ENCODE assay signal across 1 cellular context in the genomic region with DNA sequence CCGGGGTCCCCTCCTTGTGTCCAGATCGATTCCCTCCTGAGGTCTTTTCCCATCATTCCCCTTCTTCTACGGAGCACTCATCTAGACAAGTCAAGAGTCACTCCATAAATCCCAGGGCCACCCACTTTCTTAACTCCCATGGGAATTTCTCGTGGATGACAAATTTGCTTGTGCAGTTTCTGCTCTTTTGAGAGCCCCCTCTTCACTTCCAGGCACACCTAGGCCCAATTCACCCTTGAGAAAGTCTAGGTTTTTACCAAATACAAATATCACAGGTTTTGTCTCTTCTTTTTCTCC.
TF ChIP-seq lines count a peak whose summit lies in the region.

No MANE protein-coding gene starts in this region.

TF ChIP-seq in GM12878, 131 proteins besides CTCF, POLR2A, EP300 and RAD21:
- TF ChIP-seq SREBF1 (IDR thresholded peaks at IDR 0.05; ENCODE audit: low read length) (no peak), POLR2AphosphoS2 (IDR thresholded peaks at IDR 0.05; ENCODE audit: low read depth, low read length) (no peak), HDAC2 (IDR thresholded peaks at IDR 0.05) (peak; percentile 20; the same call in 1 of the 2 replicates), ZSCAN29 (IDR thresholded peaks at IDR 0.05) (no peak), MEF2B (IDR thresholded peaks at IDR 0.05; ENCODE audit: partially characterized antibody, poor library complexity, severe bottlenecking) (peak; percentile 85), YY1 (IDR thresholded peaks at IDR 0.05; ENCODE audit: low read depth, low read length) (no peak), RB1 (IDR thresholded peaks at IDR 0.05; ENCODE audit: borderline replicate concordance) (no peak), JUND (IDR thresholded peaks at IDR 0.05; ENCODE audit: low read depth, low read length) (no peak), FOXK2 (IDR thresholded peaks at IDR 0.05) (no peak), SMAD1 (IDR thresholded peaks at IDR 0.05; ENCODE audit: low read depth, partially characterized antibody) (no peak), SUPT20H (IDR thresholded peaks at IDR 0.05; ENCODE audit: borderline replicate concordance, control insufficient read depth, low read depth, low read length) (no peak), SUZ12 (IDR thresholded peaks at IDR 0.05; ENCODE audit: unreplicated experiment) (no peak), GATAD2B (conservative IDR thresholded peaks at IDR 0.05; ENCODE audit: low read depth) (no peak), TARDBP (IDR thresholded peaks at IDR 0.05; ENCODE audit: borderline replicate concordance) (no peak), CHD4 (IDR thresholded peaks at IDR 0.05) (no peak), RUNX3 (IDR thresholded peaks at IDR 0.05; ENCODE audit: low read length) (0 out of 2 replicates have a peak, but pooled peaks have one; percentile 1), YBX1 (IDR thresholded peaks at IDR 0.05) (no peak)
- TF ChIP-seq, protein P1, sequence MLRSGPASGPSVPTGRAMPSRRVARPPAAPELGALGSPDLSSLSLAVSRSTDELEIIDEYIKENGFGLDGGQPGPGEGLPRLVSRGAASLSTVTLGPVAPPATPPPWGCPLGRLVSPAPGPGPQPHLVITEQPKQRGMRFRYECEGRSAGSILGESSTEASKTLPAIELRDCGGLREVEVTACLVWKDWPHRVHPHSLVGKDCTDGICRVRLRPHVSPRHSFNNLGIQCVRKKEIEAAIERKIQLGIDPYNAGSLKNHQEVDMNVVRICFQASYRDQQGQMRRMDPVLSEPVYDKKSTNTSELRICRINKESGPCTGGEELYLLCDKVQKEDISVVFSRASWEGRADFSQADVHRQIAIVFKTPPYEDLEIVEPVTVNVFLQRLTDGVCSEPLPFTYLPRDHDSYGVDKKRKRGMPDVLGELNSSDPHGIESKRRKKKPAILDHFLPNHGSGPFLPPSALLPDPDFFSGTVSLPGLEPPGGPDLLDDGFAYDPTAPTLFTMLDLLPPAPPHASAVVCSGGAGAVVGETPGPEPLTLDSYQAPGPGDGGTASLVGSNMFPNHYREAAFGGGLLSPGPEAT (IDR thresholded peaks at IDR 0.05; ENCODE audit: low read depth): peak; percentile 64; the same call in 1 of the 2 replicates
- TF ChIP-seq, protein P2, sequence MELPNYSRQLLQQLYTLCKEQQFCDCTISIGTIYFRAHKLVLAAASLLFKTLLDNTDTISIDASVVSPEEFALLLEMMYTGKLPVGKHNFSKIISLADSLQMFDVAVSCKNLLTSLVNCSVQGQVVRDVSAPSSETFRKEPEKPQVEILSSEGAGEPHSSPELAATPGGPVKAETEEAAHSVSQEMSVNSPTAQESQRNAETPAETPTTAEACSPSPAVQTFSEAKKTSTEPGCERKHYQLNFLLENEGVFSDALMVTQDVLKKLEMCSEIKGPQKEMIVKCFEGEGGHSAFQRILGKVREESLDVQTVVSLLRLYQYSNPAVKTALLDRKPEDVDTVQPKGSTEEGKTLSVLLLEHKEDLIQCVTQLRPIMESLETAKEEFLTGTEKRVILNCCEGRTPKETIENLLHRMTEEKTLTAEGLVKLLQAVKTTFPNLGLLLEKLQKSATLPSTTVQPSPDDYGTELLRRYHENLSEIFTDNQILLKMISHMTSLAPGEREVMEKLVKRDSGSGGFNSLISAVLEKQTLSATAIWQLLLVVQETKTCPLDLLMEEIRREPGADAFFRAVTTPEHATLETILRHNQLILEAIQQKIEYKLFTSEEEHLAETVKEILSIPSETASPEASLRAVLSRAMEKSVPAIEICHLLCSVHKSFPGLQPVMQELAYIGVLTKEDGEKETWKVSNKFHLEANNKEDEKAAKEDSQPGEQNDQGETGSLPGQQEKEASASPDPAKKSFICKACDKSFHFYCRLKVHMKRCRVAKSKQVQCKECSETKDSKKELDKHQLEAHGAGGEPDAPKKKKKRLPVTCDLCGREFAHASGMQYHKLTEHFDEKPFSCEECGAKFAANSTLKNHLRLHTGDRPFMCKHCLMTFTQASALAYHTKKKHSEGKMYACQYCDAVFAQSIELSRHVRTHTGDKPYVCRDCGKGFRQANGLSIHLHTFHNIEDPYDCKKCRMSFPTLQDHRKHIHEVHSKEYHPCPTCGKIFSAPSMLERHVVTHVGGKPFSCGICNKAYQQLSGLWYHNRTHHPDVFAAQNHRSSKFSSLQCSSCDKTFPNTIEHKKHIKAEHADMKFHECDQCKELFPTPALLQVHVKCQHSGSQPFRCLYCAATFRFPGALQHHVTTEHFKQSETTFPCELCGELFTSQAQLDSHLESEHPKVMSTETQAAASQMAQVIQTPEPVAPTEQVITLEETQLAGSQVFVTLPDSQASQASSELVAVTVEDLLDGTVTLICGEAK (IDR thresholded peaks at IDR 0.05; ENCODE audit: borderline replicate concordance): no peak
- TF ChIP-seq, protein P3, sequence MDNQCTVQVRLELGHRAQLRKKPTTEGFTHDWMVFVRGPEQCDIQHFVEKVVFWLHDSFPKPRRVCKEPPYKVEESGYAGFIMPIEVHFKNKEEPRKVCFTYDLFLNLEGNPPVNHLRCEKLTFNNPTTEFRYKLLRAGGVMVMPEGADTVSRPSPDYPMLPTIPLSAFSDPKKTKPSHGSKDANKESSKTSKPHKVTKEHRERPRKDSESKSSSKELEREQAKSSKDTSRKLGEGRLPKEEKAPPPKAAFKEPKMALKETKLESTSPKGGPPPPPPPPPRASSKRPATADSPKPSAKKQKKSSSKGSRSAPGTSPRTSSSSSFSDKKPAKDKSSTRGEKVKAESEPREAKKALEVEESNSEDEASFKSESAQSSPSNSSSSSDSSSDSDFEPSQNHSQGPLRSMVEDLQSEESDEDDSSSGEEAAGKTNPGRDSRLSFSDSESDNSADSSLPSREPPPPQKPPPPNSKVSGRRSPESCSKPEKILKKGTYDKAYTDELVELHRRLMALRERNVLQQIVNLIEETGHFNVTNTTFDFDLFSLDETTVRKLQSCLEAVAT (IDR thresholded peaks at IDR 0.05): 0 out of 2 replicates have a peak, but pooled peaks have one; percentile 5
- TF ChIP-seq, protein P4, sequence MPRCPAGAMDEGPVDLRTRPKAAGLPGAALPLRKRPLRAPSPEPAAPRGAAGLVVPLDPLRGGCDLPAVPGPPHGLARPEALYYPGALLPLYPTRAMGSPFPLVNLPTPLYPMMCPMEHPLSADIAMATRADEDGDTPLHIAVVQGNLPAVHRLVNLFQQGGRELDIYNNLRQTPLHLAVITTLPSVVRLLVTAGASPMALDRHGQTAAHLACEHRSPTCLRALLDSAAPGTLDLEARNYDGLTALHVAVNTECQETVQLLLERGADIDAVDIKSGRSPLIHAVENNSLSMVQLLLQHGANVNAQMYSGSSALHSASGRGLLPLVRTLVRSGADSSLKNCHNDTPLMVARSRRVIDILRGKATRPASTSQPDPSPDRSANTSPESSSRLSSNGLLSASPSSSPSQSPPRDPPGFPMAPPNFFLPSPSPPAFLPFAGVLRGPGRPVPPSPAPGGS (IDR thresholded peaks at IDR 0.05; ENCODE audit: borderline replicate concordance, insufficient read depth, low read depth, low read length, poor library complexity, severe bottlenecking): no peak
- TF ChIP-seq, protein P5, sequence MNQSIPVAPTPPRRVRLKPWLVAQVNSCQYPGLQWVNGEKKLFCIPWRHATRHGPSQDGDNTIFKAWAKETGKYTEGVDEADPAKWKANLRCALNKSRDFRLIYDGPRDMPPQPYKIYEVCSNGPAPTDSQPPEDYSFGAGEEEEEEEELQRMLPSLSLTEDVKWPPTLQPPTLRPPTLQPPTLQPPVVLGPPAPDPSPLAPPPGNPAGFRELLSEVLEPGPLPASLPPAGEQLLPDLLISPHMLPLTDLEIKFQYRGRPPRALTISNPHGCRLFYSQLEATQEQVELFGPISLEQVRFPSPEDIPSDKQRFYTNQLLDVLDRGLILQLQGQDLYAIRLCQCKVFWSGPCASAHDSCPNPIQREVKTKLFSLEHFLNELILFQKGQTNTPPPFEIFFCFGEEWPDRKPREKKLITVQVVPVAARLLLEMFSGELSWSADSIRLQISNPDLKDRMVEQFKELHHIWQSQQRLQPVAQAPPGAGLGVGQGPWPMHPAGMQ (IDR thresholded peaks at IDR 0.05; ENCODE audit: borderline replicate concordance): no peak
TF ChIP-seq in GM12878: peak in this region for 5.
